ENCODE assay signal across 19 cellular contexts in genomic region chr12:100956311-100956852, GRCh38.
"Had no signal": no experiment of that assay in that cellular context is flagged by ENCODE, and none has a peak within 500 bp of the region (broad histone marks: within the 10 kb centered on the region; RNA-seq: fewer than 3 reads in every experiment).

No MANE protein-coding gene starts in this region.

- H3K27ac ChIP-seq: breast epithelium, heart right ventricle, left lung, pancreas, psoas muscle, tibial artery had no signal

- DNase-seq: activated CD4-positive, alpha-beta T cell treated with anti-CD3 and anti-CD28 coated beads, Interleukin-2, amount 10 ng/mL, durations not matched to agents 24 days and 14 days; activated CD8-positive, alpha-beta T cell treated with anti-CD3 and anti-CD28 coated beads, Interleukin-2, amount 10 ng/mL, durations not matched to agents 7 days and 5 days; activated gamma-delta T cell; aorta; cerebellar nuclear complex; cortex of kidney; endodermal cell; heart right ventricle; left lung; mucosa of descending colon; nephron progenitor cell; pancreas; psoas muscle; right cardiac atrium; stimulated activated CD4-positive, alpha-beta T cell treated with anti-CD3 and anti-CD28 coated beads, Interleukin-12 subunit alpha, Interleukin-12 subunit beta, amount 100 ng/mL, for 4 hours; stimulated activated CD4-positive, alpha-beta T cell treated with anti-CD3 and anti-CD28 coated beads, Interleukin-4, amount 100 ng/mL, for 4 hours; substantia nigra; tibial artery had no signal

- ATAC-seq: activated CD8-positive, alpha-beta T cell treated with anti-CD3 and anti-CD28 coated beads, Interleukin-2, amount 10 ng/mL, durations not matched to agents 7 days and 5 days; heart right ventricle; left lung; mucosa of descending colon; pancreas; psoas muscle; right cardiac atrium had no signal

- H3K36me3 ChIP-seq: breast epithelium, heart right ventricle, left lung, pancreas, tibial artery had no signal

- H3K4me3 ChIP-seq: breast epithelium, heart right ventricle, left lung, mucosa of descending colon, pancreas, psoas muscle, tibial artery had no signal

- H3K27me3 ChIP-seq: breast epithelium, heart right ventricle, left lung, pancreas, tibial artery had no signal

- H3K4me1 ChIP-seq: breast epithelium, heart right ventricle, left lung, pancreas, psoas muscle had no signal

- H3K9me3 ChIP-seq: breast epithelium, heart right ventricle, left lung, mucosa of descending colon, pancreas, psoas muscle, tibial artery had no signal
